Comparison of ENCODE assay signal across 8 cellular contexts in the genomic region with DNA sequence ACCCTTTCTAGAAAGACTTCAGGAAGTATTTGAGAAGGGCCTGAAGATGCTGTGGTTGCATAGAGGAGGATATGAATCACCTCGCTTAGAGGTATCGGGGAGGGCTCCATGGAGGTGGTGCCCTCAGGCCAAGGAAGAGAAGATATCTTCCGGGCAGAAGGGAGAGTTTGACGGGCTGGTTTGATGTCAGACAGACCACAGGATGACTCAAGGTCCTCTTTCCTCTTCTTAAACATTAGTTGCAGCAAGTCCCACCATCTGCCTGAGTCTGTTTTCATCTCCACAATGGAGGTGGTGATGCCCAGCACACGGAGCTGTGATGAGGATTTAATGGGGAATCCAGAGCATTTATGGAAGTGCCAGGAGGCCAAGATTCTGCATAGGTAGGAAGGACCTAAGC. TPM values are rescaled to one million over a fixed set of nuclear protein-coding genes. Genes with fewer than 3 reads are reported as not detected.
DNase-seq lines count a peak whose midpoint lies in the region; ATAC-seq and FAIRE-seq lines count a peak whose summit lies in the region.

No MANE protein-coding gene starts in this region.

- peak; percentile 79 for DNase-seq in RCC 7860 (ENCODE audit: low spot score)
- peak; percentile 69 for DNase-seq in activated gamma-delta T cell treated with anti-CD3 and anti-CD28 coated beads, Interleukin-2, amount 50 U/mL, for 16 hours (ENCODE audit: low read depth)
- peak; percentile 86 for DNase-seq in stimulated activated CD4-positive, alpha-beta T cell treated with anti-CD3 and anti-CD28 coated beads, Interleukin-1b, Interleukin-23, amount 100 ng/mL, for 48 hours
- no peak for DNase-seq in SW480 (ENCODE audit: low spot score)
- DNase-seq in NCI-H748 (lab: John Stamatoyannopoulos, UW; ENCODE audit: unreplicated experiment), result no peak
- DNase-seq in cerebellum (ENCODE audit: low spot score), result no peak
- DNase-seq in iPS-NIHi7 (ENCODE audit: extremely low spot score), result no peak

- FAIRE-seq in RCC 7860 (lab: Jason Lieb, UNC), result peak; percentile 63

- peak; percentile 41 for ATAC-seq in GM21390 (IDR thresholded peaks at IDR 0.05; ENCODE audit: unreplicated experiment)

RNA-seq across cellular contexts. Expression of a gene that starts 25.1 kb away (rescaled TPM):
- total RNA-seq in cerebellum, result not detected

Comparison
In these comparisons a context has a peak if more than half of its experiments do, and no peak if none do; other contexts are left out.
1. DNase-seq: peak in RCC 7860 (single experiment), activated gamma-delta T cell treated with anti-CD3 and anti-CD28 coated beads, Interleukin-2, amount 50 U/mL, for 16 hours (single experiment) and stimulated activated CD4-positive, alpha-beta T cell treated with anti-CD3 and anti-CD28 coated beads, Interleukin-1b, Interleukin-23, amount 100 ng/mL, for 48 hours (single experiment); none in SW480 (single experiment), NCI-H748 (single experiment), cerebellum (single experiment) and iPS-NIHi7 (single experiment).